Comparison of ENCODE assay signal across 1 cellular context in the genomic region with DNA sequence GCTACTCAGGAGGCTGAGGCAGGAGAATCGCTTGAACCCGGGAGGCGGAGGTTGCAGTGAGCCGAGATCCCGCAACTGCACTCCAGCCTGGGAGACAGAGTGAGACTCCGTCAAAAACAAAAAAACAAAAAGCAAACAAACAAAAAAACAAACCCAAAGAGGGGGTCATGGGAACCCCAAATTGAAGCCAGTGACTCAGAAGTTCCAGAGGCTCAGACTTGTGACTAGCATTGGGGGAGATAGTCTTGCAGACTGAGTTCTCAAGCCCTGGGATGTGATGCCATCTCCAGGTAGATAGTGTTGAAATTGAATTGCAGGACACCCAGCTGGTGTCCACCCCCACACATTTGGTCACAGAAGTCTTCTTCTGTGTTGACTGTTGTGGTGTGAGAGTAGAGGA.
TF ChIP-seq lines count a peak whose summit lies in the region.

No MANE protein-coding gene starts in this region.

TF ChIP-seq in K562, 482 proteins besides CTCF, POLR2A, EP300 and RAD21 (continued from another document):
- TF ChIP-seq, protein P1, sequence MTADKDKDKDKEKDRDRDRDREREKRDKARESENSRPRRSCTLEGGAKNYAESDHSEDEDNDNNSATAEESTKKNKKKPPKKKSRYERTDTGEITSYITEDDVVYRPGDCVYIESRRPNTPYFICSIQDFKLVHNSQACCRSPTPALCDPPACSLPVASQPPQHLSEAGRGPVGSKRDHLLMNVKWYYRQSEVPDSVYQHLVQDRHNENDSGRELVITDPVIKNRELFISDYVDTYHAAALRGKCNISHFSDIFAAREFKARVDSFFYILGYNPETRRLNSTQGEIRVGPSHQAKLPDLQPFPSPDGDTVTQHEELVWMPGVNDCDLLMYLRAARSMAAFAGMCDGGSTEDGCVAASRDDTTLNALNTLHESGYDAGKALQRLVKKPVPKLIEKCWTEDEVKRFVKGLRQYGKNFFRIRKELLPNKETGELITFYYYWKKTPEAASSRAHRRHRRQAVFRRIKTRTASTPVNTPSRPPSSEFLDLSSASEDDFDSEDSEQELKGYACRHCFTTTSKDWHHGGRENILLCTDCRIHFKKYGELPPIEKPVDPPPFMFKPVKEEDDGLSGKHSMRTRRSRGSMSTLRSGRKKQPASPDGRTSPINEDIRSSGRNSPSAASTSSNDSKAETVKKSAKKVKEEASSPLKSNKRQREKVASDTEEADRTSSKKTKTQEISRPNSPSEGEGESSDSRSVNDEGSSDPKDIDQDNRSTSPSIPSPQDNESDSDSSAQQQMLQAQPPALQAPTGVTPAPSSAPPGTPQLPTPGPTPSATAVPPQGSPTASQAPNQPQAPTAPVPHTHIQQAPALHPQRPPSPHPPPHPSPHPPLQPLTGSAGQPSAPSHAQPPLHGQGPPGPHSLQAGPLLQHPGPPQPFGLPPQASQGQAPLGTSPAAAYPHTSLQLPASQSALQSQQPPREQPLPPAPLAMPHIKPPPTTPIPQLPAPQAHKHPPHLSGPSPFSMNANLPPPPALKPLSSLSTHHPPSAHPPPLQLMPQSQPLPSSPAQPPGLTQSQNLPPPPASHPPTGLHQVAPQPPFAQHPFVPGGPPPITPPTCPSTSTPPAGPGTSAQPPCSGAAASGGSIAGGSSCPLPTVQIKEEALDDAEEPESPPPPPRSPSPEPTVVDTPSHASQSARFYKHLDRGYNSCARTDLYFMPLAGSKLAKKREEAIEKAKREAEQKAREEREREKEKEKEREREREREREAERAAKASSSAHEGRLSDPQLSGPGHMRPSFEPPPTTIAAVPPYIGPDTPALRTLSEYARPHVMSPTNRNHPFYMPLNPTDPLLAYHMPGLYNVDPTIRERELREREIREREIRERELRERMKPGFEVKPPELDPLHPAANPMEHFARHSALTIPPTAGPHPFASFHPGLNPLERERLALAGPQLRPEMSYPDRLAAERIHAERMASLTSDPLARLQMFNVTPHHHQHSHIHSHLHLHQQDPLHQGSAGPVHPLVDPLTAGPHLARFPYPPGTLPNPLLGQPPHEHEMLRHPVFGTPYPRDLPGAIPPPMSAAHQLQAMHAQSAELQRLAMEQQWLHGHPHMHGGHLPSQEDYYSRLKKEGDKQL (CRISPR knock-in tag; IDR thresholded peaks at IDR 0.05; ENCODE audit: borderline replicate concordance), result no peak
- TF ChIP-seq FOSL1 (tag; conservative IDR thresholded peaks at IDR 0.05) (peak; percentile 89), BCOR (IDR thresholded peaks at IDR 0.05) (peak; percentile 43; the same call in 1 of the 2 replicates), SMARCE1 (IDR thresholded peaks at IDR 0.05) (peak; percentile 79), MAFK (IDR thresholded peaks at IDR 0.05; ENCODE audit: low read length) (no peak), MLLT1 (IDR thresholded peaks at IDR 0.05) (peak in 1 of 2 experiments; percentile 79; a peak in 2 of 4 replicates)
TF ChIP-seq in K562: peak in this region for 25.
